In genomic region chr1:160206421-160207117, GRCh38 we compare ENCODE assay signal across 9 cellular contexts. TPM values are rescaled to one million over a fixed set of nuclear protein-coding genes. Genes with fewer than 3 reads are reported as not detected.
DNase-seq lines count a peak whose midpoint lies in the region; ATAC-seq and TF ChIP-seq lines count a peak whose summit lies in the region.
"Had no signal": no experiment of that assay in that cellular context is flagged by ENCODE, and none has a peak within 500 bp of the region (broad histone marks: within the 10 kb centered on the region; RNA-seq: fewer than 3 reads in every experiment).

No MANE protein-coding gene starts in this region.

- H4K20me1 ChIP-seq in PC-9 (ENCODE audit: insufficient read depth) = peaks cover 19% of the 10 kb centered on the region

- H3F3A ChIP-seq in PC-9 (ENCODE audit: insufficient read depth, low read depth) = peaks cover 23% of the 10 kb centered on the region

- peaks cover 10% of the 10 kb centered on the region; the same call in 1 of the 2 replicates for H3K36me3 ChIP-seq in PC-9 (ENCODE audit: low read depth)

- H3K4me3 ChIP-seq in PC-9 (peak overlapping the region; percentile 99), dorsolateral prefrontal cortex (peak overlapping the region; percentile 62 to 99 (median 93))

- BruUV-seq in PC-9 (replicated peaks; lab: Mats Ljungman, UMichigan) = no TSS peak

- H3K4me1 Mint-ChIP-seq in activated naive CD4-positive, alpha-beta T cell treated with anti-CD3 and anti-CD28 coated beads, Interleukin-2, amount 50 U/mL, for 24 hours = peaks cover 54% of the 10 kb centered on the region

- TF ChIP-seq CTCF in PC-9 (conservative IDR thresholded peaks at IDR 0.05) (no peak), dorsolateral prefrontal cortex (IDR thresholded peaks at IDR 0.05 in 54 of 56, conservative IDR thresholded peaks at IDR 0.05 in 2 of 56; ENCODE audit: low read depth in 1 of 56, partially characterized antibody in 56 of 56) (no peak)

- no peaks in the 10 kb centered on the region for H3K9me3 Mint-ChIP-seq in activated naive CD4-positive, alpha-beta T cell treated with anti-CD3 and anti-CD28 coated beads, Interleukin-2, amount 50 U/mL, for 24 hours

- H3K27ac ChIP-seq in PC-9 (peak overlapping the region; percentile 67), dorsolateral prefrontal cortex (peak overlapping the region; percentile 51 to 99 (median 95))

- peaks cover 46% of the 10 kb centered on the region for H3K79me2 ChIP-seq in PC-9 (ENCODE audit: low read depth)

- no peaks in the 10 kb centered on the region for H3K9me2 ChIP-seq in PC-9 (ENCODE audit: insufficient read depth)

- no peak for TF ChIP-seq POLR2A in GM18505 (IDR thresholded peaks at IDR 0.05; ENCODE audit: borderline replicate concordance, extremely low read depth, insufficient read depth, insufficient read length)

- CTCF ChIA-PET in PC-9 (lab: Charles Lee) = no interaction called here

- H3K27me3 ChIP-seq in PC-9 (ENCODE audit: insufficient read depth, low read depth) (no peaks in the 10 kb centered on the region), dorsolateral prefrontal cortex (no peaks in the 10 kb centered on the region)

- DNase-seq in activated naive CD4-positive, alpha-beta T cell treated with anti-CD3 and anti-CD28 coated beads, Interleukin-2, amount 50 U/mL, for 16 hours = no peak
- DNase-seq in PC-9 (peak; percentile 53 to 68), dorsolateral prefrontal cortex (no peak), myocyte (ENCODE audit: low read depth) (peak; percentile 77), cerebellum (ENCODE audit: low spot score) (no peak)

- POLR2A ChIA-PET in PC-9 (lab: Charles Lee; ENCODE audit: unreplicated experiment) = no interaction called here

- ATAC-seq in GM18505 (IDR thresholded peaks at IDR 0.05; ENCODE audit: unreplicated experiment) (no peak), HG03175 (IDR thresholded peaks at IDR 0.05; ENCODE audit: unreplicated experiment) (no peak)

- 0 out of 2 replicates have a peak overlapping the region, but pooled peaks have one; percentile 95 for H2AFZ ChIP-seq in PC-9

- peak overlapping the region; percentile 99 for H3K4me2 ChIP-seq in PC-9

- H3K27me3 Mint-ChIP-seq in activated naive CD4-positive, alpha-beta T cell treated with anti-CD3 and anti-CD28 coated beads, Interleukin-2, amount 50 U/mL, for 24 hours = no peaks in the 10 kb centered on the region

- no peaks in the 10 kb centered on the region for H3K9me3 ChIP-seq in PC-9 (ENCODE audit: insufficient read depth, low read depth)

- peak overlapping the region; percentile 87 for H3K27ac Mint-ChIP-seq in activated naive CD4-positive, alpha-beta T cell treated with anti-CD3 and anti-CD28 coated beads, Interleukin-2, amount 50 U/mL, for 24 hours

- H3K4me1 ChIP-seq in PC-9 (replicated peaks; ENCODE audit: insufficient read depth) = peaks cover 22% of the 10 kb centered on the region

- peaks cover 7% of the 10 kb centered on the region for H3K36me3 Mint-ChIP-seq in activated naive CD4-positive, alpha-beta T cell treated with anti-CD3 and anti-CD28 coated beads, Interleukin-2, amount 50 U/mL, for 24 hours

- peak overlapping the region; percentile 88 for H3K4me3 Mint-ChIP-seq in activated naive CD4-positive, alpha-beta T cell treated with anti-CD3 and anti-CD28 coated beads, Interleukin-2, amount 50 U/mL, for 24 hours

- intact Hi-C loops in PC-9 (cut with micrococcal nuclease; ENCODE audit: unreplicated experiment) = loop anchor here (5.0 kb wide), 1 partner anchor 174 kb away; the partner anchor contains the start of gene PIGM
- intact Hi-C loops in dorsolateral prefrontal cortex (cut with DNase I) = no loop called here

RNA-seq across cellular contexts. Expression of gene PEA15, which starts 1.4 kb away (rescaled TPM):
- 84.7 and 139 TPM in 2 replicates for total RNA-seq in PC-9 (2021)
- total RNA-seq in dorsolateral prefrontal cortex = 100 to 1,000 TPM; 342 to 812 (median 617) TPM
- total RNA-seq in myocyte = 221 and 228 TPM in 2 replicates
- 1,080 TPM for polyA plus RNA-seq in myocyte (2012)
- 125 TPM for total RNA-seq in cerebellum

RNA-seq across cellular contexts. Expression of gene CASQ1, which starts 16.2 kb away (rescaled TPM):
- total RNA-seq in PC-9 (2021) = not detected in 2 replicates
- total RNA-seq in dorsolateral prefrontal cortex = 10 to 100 TPM in 94 of 120 experiments, 1 to 10 TPM in 26; 4.3 to 31.5 (median 14.0) TPM
- 9.4 and 12.2 TPM in 2 replicates for total RNA-seq in myocyte
- 2.8 TPM for polyA plus RNA-seq in myocyte (2012)
- 1.3 TPM for total RNA-seq in cerebellum
- total RNA-seq: pulmonary artery endothelial cell had no signal

RNA-seq across cellular contexts. Expression of gene ATP1A4, which starts 55.2 kb away (rescaled TPM):
- total RNA-seq in PC-9 (2021) (not detected in 2 replicates), dorsolateral prefrontal cortex (1 to 10 TPM in 93 of 120 experiments, under 1 TPM in 27; 0.29 to 8.7 (median 1.7) TPM), myocyte (0.10 and 0.19 TPM in 2 replicates), cerebellum (0.64 TPM)
- 0.16 TPM for polyA plus RNA-seq in myocyte (2012)
- total RNA-seq: pulmonary artery endothelial cell had no signal

RNA-seq across cellular contexts. Expression of gene DCAF8, which starts 55.8 kb away (rescaled TPM):
- total RNA-seq in PC-9 (2021) (152 and 161 TPM in 2 replicates), dorsolateral prefrontal cortex (100 to 1,000 TPM; 111 to 260 (median 188) TPM), myocyte (96.9 and 101 TPM in 2 replicates), cerebellum (108 TPM)
- 142 TPM for polyA plus RNA-seq in myocyte (2012)

Comparison
In these comparisons a context has a peak if more than half of its experiments do, and no peak if none do; other contexts are left out.
1. DNase-seq: peak in PC-9 (2 of 2) and myocyte (single experiment); none in activated naive CD4-positive, alpha-beta T cell treated with anti-CD3 and anti-CD28 coated beads, Interleukin-2, amount 50 U/mL, for 16 hours (single experiment), dorsolateral prefrontal cortex (0 of 10) and cerebellum (single experiment).